ENCODE assay signal across 8 cellular contexts in genomic region chr9:77177894-77178794, GRCh38. TPM values are rescaled to one million over a fixed set of nuclear protein-coding genes. Genes with fewer than 3 reads are reported as not detected.
DNase-seq lines count a peak whose midpoint lies in the region; ATAC-seq, FAIRE-seq and TF ChIP-seq lines count a peak whose summit lies in the region.

No MANE protein-coding gene starts in this region.

- peak overlapping the region; percentile 71 to 96 (median 85) for H3K4me3 ChIP-seq in heart right ventricle

- H3K36me3 Mint-ChIP-seq in activated naive CD8-positive, alpha-beta T cell: no peaks in the 10 kb centered on the region
- H3K36me3 Mint-ChIP-seq in progenitor cell of endocrine pancreas (ENCODE audit: insufficient read depth): no peaks in the 10 kb centered on the region

- WGBS in heart right ventricle, 2 donors: 2% methylated on average over 56 to 57 of the region's 57 CpGs

- peak overlapping the region; percentile 49 to 94 (median 88) for H3K27ac ChIP-seq in heart right ventricle

- H3K27me3 Mint-ChIP-seq in activated naive CD8-positive, alpha-beta T cell: no peaks in the 10 kb centered on the region
- H3K27me3 Mint-ChIP-seq in progenitor cell of endocrine pancreas: peaks cover 7% of the 10 kb centered on the region

- DNase-seq in ACHN (peak; percentile 55), GM19238 (ENCODE audit: insufficient read length, low spot score) (peak; percentile 30), heart right ventricle (peak; percentile 27 to 35), progenitor cell of endocrine pancreas (ENCODE audit: low spot score, unreplicated experiment) (peak; percentile 23), urothelium cell line (ENCODE audit: low spot score) (peak; percentile 46)

- peaks cover 0 to 38% (median 21%) of the 10 kb centered on the region in 9 donors for H3K4me1 ChIP-seq in heart right ventricle

- H3K27ac Mint-ChIP-seq in activated naive CD8-positive, alpha-beta T cell: peak overlapping the region; percentile 93
- peak overlapping the region; percentile 96 for H3K27ac Mint-ChIP-seq in progenitor cell of endocrine pancreas

- no peaks in the 10 kb centered on the region for H3K27me3 ChIP-seq in heart right ventricle

- H3K9me3 ChIP-seq in heart right ventricle: no peaks in the 10 kb centered on the region

- in situ Hi-C loops in ACHN (cut with HindIII; ENCODE audit: low pct_ligation_motif_present, low pct_unique_long_range_greater_than_20kb, low sequenced_read_pairs): no loop called here

- no peaks in the 10 kb centered on the region for H3K36me3 ChIP-seq in heart right ventricle

- H3K9me3 Mint-ChIP-seq in activated naive CD8-positive, alpha-beta T cell (ENCODE audit: low read depth): no peaks in the 10 kb centered on the region
- no peaks in the 10 kb centered on the region for H3K9me3 Mint-ChIP-seq in progenitor cell of endocrine pancreas (ENCODE audit: low read depth)

- no peak for TF ChIP-seq CTCF in heart right ventricle (IDR thresholded peaks at IDR 0.05)
- TF ChIP-seq CTCF in progenitor cell of endocrine pancreas (IDR thresholded peaks at IDR 0.05; ENCODE audit: unreplicated experiment): no peak

- peak overlapping the region; percentile 94 for H3K4me3 Mint-ChIP-seq in activated naive CD8-positive, alpha-beta T cell
- H3K4me3 Mint-ChIP-seq in progenitor cell of endocrine pancreas (ENCODE audit: low read depth): peak overlapping the region; percentile 96

- ATAC-seq in HG03460 (IDR thresholded peaks at IDR 0.05; ENCODE audit: unreplicated experiment): peak; percentile 23
- peak; percentile 44 for ATAC-seq in SK-N-SH treated with all-trans-retinoic acid at 6 μM for 48 hours
- peak; percentile 11 to 39 (median 18) for ATAC-seq in heart right ventricle

- FAIRE-seq in urothelium cell line (lab: Jason Lieb, UNC): no peak

- intact Hi-C loops in heart right ventricle (cut with DNase I): no loop called here

- peaks cover 34% of the 10 kb centered on the region for H3K4me1 Mint-ChIP-seq in activated naive CD8-positive, alpha-beta T cell (ENCODE audit: low read depth)
- H3K4me1 Mint-ChIP-seq in progenitor cell of endocrine pancreas (ENCODE audit: low read depth): peaks cover 18% of the 10 kb centered on the region

TF ChIP-seq in SK-N-SH treated with all-trans-retinoic acid at 6 μM for 48 hours, 23 proteins besides CTCF, POLR2A, EP300 and RAD21:
- TF ChIP-seq TCF4 (CRISPR knock-in tag; IDR thresholded peaks at IDR 0.05; ENCODE audit: borderline replicate concordance) (no peak), BACH2 (CRISPR knock-in tag; IDR thresholded peaks at IDR 0.05; ENCODE audit: borderline replicate concordance) (no peak), CSRNP3 (CRISPR knock-in tag; IDR thresholded peaks at IDR 0.05) (no peak), GLIS3 (CRISPR knock-in tag; IDR thresholded peaks at IDR 0.05) (no peak), TOX (CRISPR knock-in tag; IDR thresholded peaks at IDR 0.05; ENCODE audit: borderline replicate concordance) (no peak), ZNF565 (CRISPR knock-in tag; conservative IDR thresholded peaks at IDR 0.05; ENCODE audit: low read depth) (no peak), ZFP30 (CRISPR knock-in tag; IDR thresholded peaks at IDR 0.05) (no peak), SNAI2 (CRISPR knock-in tag; IDR thresholded peaks at IDR 0.05) (no peak), OSR1 (CRISPR knock-in tag; IDR thresholded peaks at IDR 0.05) (no peak), ZNF8 (CRISPR knock-in tag; IDR thresholded peaks at IDR 0.05) (no peak), ZC3H10 (CRISPR knock-in tag; IDR thresholded peaks at IDR 0.05) (no peak), ESRRG (CRISPR knock-in tag; IDR thresholded peaks at IDR 0.05) (no peak)

RNA-seq across cellular contexts. Expression of gene VPS13A, which starts 0.8 kb away (rescaled TPM):
- total RNA-seq in heart right ventricle (10 to 100 TPM; 24.9 to 53.2 (median 38.0) TPM), progenitor cell of endocrine pancreas (54.1 and 55.5 TPM in 2 replicates)
- polyA plus RNA-seq in heart right ventricle: 10 to 100 TPM in 1 of 2 donors, 1 to 10 TPM in 1; 6.8 to 29.3 TPM

Comparison
In these comparisons a context has a peak if more than half of its experiments do, and no peak if none do; other contexts are left out.
1. Peak in every context shown above with its lines: DNase-seq, ATAC-seq, H3K4me3 ChIP-seq and H3K27ac ChIP-seq.